Comparison of ENCODE assay signal across 14 cellular contexts in genomic region chr3:18100126-18100525, GRCh38.
DNase-seq lines count a peak whose midpoint lies in the region; ATAC-seq and TF ChIP-seq lines count a peak whose summit lies in the region.
"Had no signal": no experiment of that assay in that cellular context is flagged by ENCODE, and none has a peak within 500 bp of the region (broad histone marks: within the 10 kb centered on the region; RNA-seq: fewer than 3 reads in every experiment).

No MANE protein-coding gene starts in this region.

- no peaks in the 10 kb centered on the region for H3K27me3 ChIP-seq in foreskin keratinocyte
- H3K27me3 ChIP-seq: BLaER1 treated with 17β-estradiol and CSF1 and Interleukin-3, amounts not matched to agents 10 nM and 100 nM had no signal

- no peak for DNase-seq in Calu3
- no peak for DNase-seq in HFFc6
- peak in 1 of 2 donors; percentile 22 for DNase-seq in foreskin keratinocyte
- no peak for DNase-seq in omental fat pad (ENCODE audit: low spot score)
- DNase-seq: cerebellar nuclear complex; H7; NCI-H1417; NCI-H446; occipital lobe; stimulated activated naive B cell treated with anti-CD40 and anti-IgM and Interleukin-4, amounts not matched to agents 10 μg/mL and 1 μg/mL and 100 μg/mL, for 72 hours had no signal

- CTCF ChIA-PET in Calu3 (lab: Charles Lee), result interaction anchor here (1.0 kb wide), 1 partner anchor 12 kb away, joined by 4 read pairs; no protein-coding TSS in a partner anchor

- H3K36me3 Mint-ChIP-seq in Calu3 (ENCODE audit: insufficient read depth, unreplicated experiment) (peaks cover 10% of the 10 kb centered on the region), HFFc6 (ENCODE audit: low read depth) (peaks cover 18% of the 10 kb centered on the region)

- H3K4me1 ChIP-seq in foreskin keratinocyte, result peaks cover 26% of the 10 kb centered on the region

- H3K27me3 Mint-ChIP-seq in Calu3 (ENCODE audit: unreplicated experiment), result no peaks in the 10 kb centered on the region
- no peaks in the 10 kb centered on the region for H3K27me3 Mint-ChIP-seq in HFFc6 (ENCODE audit: insufficient read depth)

- intact Hi-C loops in Calu3 (cut with micrococcal nuclease; ENCODE audit: unreplicated experiment), result no loop called here

- no peak for ATAC-seq in foreskin keratinocyte
- no peak for ATAC-seq in esophagus mucosa
- ATAC-seq in GM21576 (IDR thresholded peaks at IDR 0.05; ENCODE audit: unreplicated experiment), result no peak
- no peak for ATAC-seq in omental fat pad (ENCODE audit: low FRiP score)
- ATAC-seq: stimulated activated naive B cell treated with anti-CD40 and anti-IgM and Interleukin-4, amounts not matched to agents 10 μg/mL and 1 μg/mL and 100 μg/mL, for 72 hours had no signal

- H3K4me1 Mint-ChIP-seq in Calu3 (ENCODE audit: low read depth, unreplicated experiment) (peaks cover 33% of the 10 kb centered on the region), HFFc6 (ENCODE audit: low read depth) (peaks cover 41% of the 10 kb centered on the region)

- H3K27ac Mint-ChIP-seq in Calu3 (ENCODE audit: unreplicated experiment) (peak overlapping the region; percentile 94), HFFc6 (peak overlapping the region; percentile 93)
- H3K27ac Mint-ChIP-seq: stimulated activated naive B cell treated with anti-CD40 and anti-IgM and Interleukin-4, amounts not matched to agents 10 μg/mL and 1 μg/mL and 100 μg/mL, for 72 hours had no signal

- TF ChIP-seq CTCF in Calu3 (IDR thresholded peaks at IDR 0.05; ENCODE audit: unreplicated experiment), result no peak
- no peak for TF ChIP-seq CTCF in HFFc6 (IDR thresholded peaks at IDR 0.05)
- TF ChIP-seq CTCF in VCaP (conservative IDR thresholded peaks at IDR 0.05), result no peak
- no peak for TF ChIP-seq CTCF in foreskin keratinocyte (conservative IDR thresholded peaks at IDR 0.05)
- no peak for TF ChIP-seq CTCF in omental fat pad (IDR thresholded peaks at IDR 0.05)

- H3K27ac ChIP-seq in VCaP (peak overlapping the region; percentile 82), foreskin keratinocyte (peak overlapping the region; percentile 47)
- H3K27ac ChIP-seq: BLaER1 treated with 17β-estradiol and CSF1 and Interleukin-3, amounts not matched to agents 10 nM and 100 nM had no signal

- H3K4me3 Mint-ChIP-seq in Calu3 (ENCODE audit: low read depth, unreplicated experiment), result no peak overlapping the region
- H3K4me3 Mint-ChIP-seq in HFFc6, result peak overlapping the region; percentile 63
- H3K4me3 Mint-ChIP-seq: stimulated activated naive B cell treated with anti-CD40 and anti-IgM and Interleukin-4, amounts not matched to agents 10 μg/mL and 1 μg/mL and 100 μg/mL, for 72 hours had no signal

- BruUV-seq in Calu3 (replicated peaks; lab: Mats Ljungman, UMichigan), result no TSS peak

- peaks cover 3% of the 10 kb centered on the region for H3K9me3 Mint-ChIP-seq in Calu3 (ENCODE audit: low read depth, unreplicated experiment)
- peaks cover 17% of the 10 kb centered on the region for H3K9me3 Mint-ChIP-seq in HFFc6
